In the genomic region with DNA sequence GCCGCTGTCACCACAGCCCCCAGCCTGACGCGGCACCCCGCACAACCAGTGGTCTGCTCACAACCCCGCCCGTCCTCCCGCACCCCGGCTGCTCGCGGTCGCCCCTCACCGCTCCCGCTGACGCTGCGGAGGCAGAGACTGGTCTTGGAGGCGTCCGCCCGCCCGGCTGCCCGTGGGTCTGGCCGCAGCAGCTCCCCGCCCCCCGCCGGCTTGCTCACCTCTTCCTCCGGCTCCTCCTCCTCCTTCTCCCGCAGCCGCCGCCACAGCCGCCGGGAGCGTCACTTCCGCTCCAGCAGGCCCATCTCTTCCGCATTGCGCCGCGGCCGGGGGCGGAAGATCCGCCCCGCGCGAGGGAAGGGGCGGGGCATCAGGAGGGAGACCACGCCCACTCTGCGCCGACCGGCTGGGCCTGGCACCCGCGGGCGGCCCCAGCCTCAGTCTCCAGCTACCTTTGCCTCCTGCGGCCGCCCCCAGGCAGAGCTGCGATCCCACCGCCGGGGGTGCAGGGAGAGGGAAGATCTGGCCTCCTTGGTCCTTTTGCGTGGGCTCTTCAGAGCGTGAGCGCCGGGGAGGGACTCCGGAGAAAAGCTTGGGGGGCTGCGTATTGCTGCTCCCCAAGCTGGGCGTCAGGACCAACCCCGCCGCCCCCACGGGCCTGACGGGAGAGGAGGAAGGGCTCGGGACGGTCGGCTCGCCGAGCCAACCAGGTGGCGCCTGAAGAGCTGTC, we compare ENCODE assay signal across 8 cellular contexts. TPM values are rescaled to one million over a fixed set of nuclear protein-coding genes. Genes with fewer than 3 reads are reported as not detected.
DNase-seq lines count a peak whose midpoint lies in the region; ATAC-seq and TF ChIP-seq lines count a peak whose summit lies in the region.

Gene SYNJ1, minus strand, starts transcription at position 286 of the 727 bp plus-strand sequence. CDS start 1,118 bp downstream, outside the sequence.

- in situ Hi-C loops in GM18951 (cut with MboI; ENCODE audit: low sequenced_read_pairs, unreplicated experiment), result no loop called here
- in situ Hi-C loops in mammary epithelial cell (cut with MboI; ENCODE audit: low sequenced_read_pairs in 2 of 2), result loop anchor here in 1 of 2 donors (25.0 kb wide), 1 partner anchor 341 kb away; the partner anchor contains the start of gene URB1

- TF ChIP-seq CTCF in WI38 (IDR thresholded peaks at IDR 0.05; ENCODE audit: low read depth, low read length) (no peak), mammary epithelial cell (conservative IDR thresholded peaks at IDR 0.05 in 1 of 2, IDR thresholded peaks at IDR 0.05 in 1 of 2; ENCODE audit: extremely low read depth in 1 of 2, insufficient read depth in 1 of 2, low read depth in 1 of 2, low read length in 2 of 2) (no peak), smooth muscle cell (IDR thresholded peaks at IDR 0.05; ENCODE audit: borderline replicate concordance, insufficient read depth, poor library complexity, severe bottlenecking) (no peak)

- H3F3A ChIP-seq in smooth muscle cell (ENCODE audit: low read depth), result peaks cover 6% of the 10 kb centered on the region

- peak within 1 kb of the TSS; percentile 84 for H3K9ac ChIP-seq in mammary epithelial cell (ENCODE audit: insufficient read depth, low read length)
- H3K9ac ChIP-seq in smooth muscle cell (ENCODE audit: low read depth), result peak within 1 kb of the TSS; percentile 93

- H3K27me3 ChIP-seq in mammary epithelial cell (ENCODE audit: insufficient read depth, low read length) (no peaks in the 10 kb centered on the region), smooth muscle cell (ENCODE audit: low read depth) (no peaks in the 10 kb centered on the region)

- no peaks in the 10 kb centered on the region for H3K36me3 ChIP-seq in mammary epithelial cell (ENCODE audit: insufficient read depth, low read length)
- peaks cover 2% of the 10 kb centered on the region for H3K36me3 ChIP-seq in smooth muscle cell (ENCODE audit: low read depth)

- intact Hi-C loops in mammary epithelial cell (cut with micrococcal nuclease), result loop anchor here (1.0 kb wide), 2 partner anchors 43 to 116 kb away; partner anchors contain the start of genes CFAP298 and PAXBP1

- H3K4me1 ChIP-seq in mammary epithelial cell (ENCODE audit: insufficient read depth, low read length) (peaks cover 10% of the 10 kb centered on the region), smooth muscle cell (ENCODE audit: low read depth) (peaks cover 14% of the 10 kb centered on the region)

- no TSS peak for BruUV-seq in mammary epithelial cell (replicated peaks; lab: Mats Ljungman, UMichigan)

- H3K27ac ChIP-seq in mammary epithelial cell (ENCODE audit: insufficient read depth, low read depth, low read length), result peak within 1 kb of the TSS; percentile 50
- H3K27ac ChIP-seq in smooth muscle cell (ENCODE audit: low read depth), result peak within 1 kb of the TSS; percentile 88

- H3K4me2 ChIP-seq in mammary epithelial cell (ENCODE audit: insufficient read depth, low read depth, low read length) (peak within 1 kb of the TSS; percentile 89), smooth muscle cell (peak within 1 kb of the TSS; percentile 98)

- peak; percentile 93 for ATAC-seq in HG03175 (IDR thresholded peaks at IDR 0.05; ENCODE audit: unreplicated experiment)

- peaks cover 20% of the 10 kb centered on the region for H3K79me2 ChIP-seq in mammary epithelial cell (ENCODE audit: insufficient read depth, low read length)
- peaks cover 16% of the 10 kb centered on the region for H3K79me2 ChIP-seq in smooth muscle cell (ENCODE audit: low read depth)

- CTCF ChIA-PET in mammary epithelial cell (lab: Charles Lee; ENCODE audit: low non-redundant PET), result interaction anchor here (0.7 kb wide), 1 partner anchor 144 kb away, joined by 3 read pairs; no protein-coding TSS in a partner anchor

- H2AFZ ChIP-seq in mammary epithelial cell (ENCODE audit: low read depth, low read length), result peak within 1 kb of the TSS; percentile 96
- peak within 1 kb of the TSS; percentile 99 for H2AFZ ChIP-seq in smooth muscle cell (ENCODE audit: low read depth)

- WGBS in mammary epithelial cell (ENCODE audit: low coverage, missing lambda C conversion rate), result 7% methylated on average over 10 of the region's 72 CpGs
- WGBS in smooth muscle cell (ENCODE audit: low lambda C conversion rate), result 1% methylated on average over 54 of the region's 72 CpGs

- H4K20me1 ChIP-seq in mammary epithelial cell (ENCODE audit: insufficient read depth, low read length), result no peaks in the 10 kb centered on the region
- peaks cover 5% of the 10 kb centered on the region for H4K20me1 ChIP-seq in smooth muscle cell (ENCODE audit: low read depth)

- H3K4me3 ChIP-seq in WI38 (ENCODE audit: low read depth, low read length) (peak within 1 kb of the TSS; percentile 78), mammary epithelial cell (replicated peaks in 1 of 3; ENCODE audit: insufficient read depth in 1 of 3, low read depth in 2 of 3, low read length in 3 of 3) (peak within 1 kb of the TSS; percentile 93 to 99 (median 95)), smooth muscle cell (peak within 1 kb of the TSS; percentile 92)

- TF ChIP-seq POLR2A in GM18951 (IDR thresholded peaks at IDR 0.05; ENCODE audit: extremely low read depth, insufficient read depth, insufficient read length), result peak; percentile 80

- H3K9me3 ChIP-seq in mammary epithelial cell (replicated peaks; ENCODE audit: insufficient read depth, low read length), result no peaks in the 10 kb centered on the region
- no peaks in the 10 kb centered on the region for H3K9me3 ChIP-seq in smooth muscle cell (replicated peaks; ENCODE audit: low read depth)

- DNase-seq in AG08396 (ENCODE audit: low spot score) (peak; percentile 98), NCI-H2227 treated with DMSO at 0.1 percent for 48 hours (lab: John Stamatoyannopoulos, UW) (peak; percentile 90), mammary epithelial cell (peak; percentile 94), iPS-NIHi7 (ENCODE audit: extremely low spot score) (peak; percentile 96), smooth muscle cell (lab: John Stamatoyannopoulos, UW; ENCODE audit: unreplicated experiment) (peak; percentile 82)

- dilution Hi-C loops in mammary epithelial cell (cut with HindIII; ENCODE audit: low sequenced_read_pairs), result loop anchor here (10.0 kb wide), 1 partner anchor 47 kb away; the partner anchor contains the start of gene PAXBP1

RNA-seq across cellular contexts. Expression of gene SYNJ1, which starts in this region (rescaled TPM):
- 10 to 100 TPM in 1 of 2 donors, 1 to 10 TPM in 1; 5.5 to 11.3 TPM for total RNA-seq in mammary epithelial cell
- polyA plus RNA-seq in mammary epithelial cell, result 4.4 TPM
- polyA minus RNA-seq in mammary epithelial cell, result 62.8 TPM
- total RNA-seq in smooth muscle cell, result 7.9 and 8.5 TPM in 2 replicates
- 2.7 and 5.4 TPM in 2 replicates for polyA plus RNA-seq in smooth muscle cell

Comparison
In these comparisons a context has a peak if more than half of its experiments do, and no peak if none do; other contexts are left out.
1. Peak in every context shown above with its lines: DNase-seq, ATAC-seq, H3K4me3 ChIP-seq and H3K27ac ChIP-seq.